In the genomic region with DNA sequence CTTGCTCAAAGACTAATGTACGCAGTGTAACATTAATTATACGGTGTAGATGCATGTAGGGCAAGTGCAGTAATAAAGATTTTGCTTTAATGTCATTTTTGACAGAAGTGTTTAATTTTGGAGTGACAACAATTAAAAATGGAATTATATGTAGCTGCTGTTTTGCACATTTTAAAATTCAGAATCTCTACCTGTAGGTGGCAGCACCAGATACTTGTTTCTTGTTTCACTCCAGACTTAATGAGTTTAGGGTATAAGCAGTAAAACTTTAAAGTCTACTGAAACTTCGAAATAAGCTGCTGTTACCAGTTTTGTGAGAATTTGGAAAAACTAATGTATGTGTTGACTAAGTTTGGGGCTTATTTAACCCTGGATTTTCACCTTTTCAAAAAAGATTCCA, we compare ENCODE assay signal across 8 cellular contexts.
A peak's percentile ranks its signal among the peaks of the same experiment; 100 is the strongest.
DNase-seq lines count a peak whose midpoint lies in the region; ATAC-seq and TF ChIP-seq lines count a peak whose summit lies in the region.

No MANE protein-coding gene starts in this region.

- H3K4me1 ChIP-seq in DND-41 (ENCODE audit: insufficient read depth, low read length) (no peaks in the 10 kb centered on the region), HCT116 (ENCODE audit: control insufficient read depth in 1 of 2, insufficient read depth in 2 of 2, low read length in 2 of 2) (no peaks in the 10 kb centered on the region)

- peaks cover 15% of the 10 kb centered on the region for H3K4me1 Mint-ChIP-seq in type B pancreatic cell (ENCODE audit: unreplicated experiment)

- H3K36me3 Mint-ChIP-seq in type B pancreatic cell, result peaks cover 13% of the 10 kb centered on the region

- H3K4me3 Mint-ChIP-seq in type B pancreatic cell, result no peak overlapping the region

- TF ChIP-seq RAD21 in HCT116 (IDR thresholded peaks at IDR 0.05; ENCODE audit: low read depth), result peak; percentile 44

- H4K20me1 ChIP-seq in DND-41 (ENCODE audit: insufficient read depth, low read length) (peaks cover 7% of the 10 kb centered on the region; the same call in 1 of the 2 replicates), HCT116 (ENCODE audit: insufficient read depth) (no peaks in the 10 kb centered on the region)

- H3K9me3 ChIP-seq in DND-41 (ENCODE audit: insufficient read depth, low read length, severe bottlenecking) (no peaks in the 10 kb centered on the region), HCT116 (ENCODE audit: control insufficient read depth in 1 of 2, insufficient read depth in 1 of 2, low read depth in 1 of 2, low read length in 2 of 2) (no peaks in the 10 kb centered on the region)

- H3K36me3 ChIP-seq in DND-41 (ENCODE audit: insufficient read depth, low read length) (peaks cover 53% of the 10 kb centered on the region), HCT116 (ENCODE audit: control insufficient read depth in 1 of 2, insufficient read depth in 2 of 2, low read length in 2 of 2) (0 out of 4 replicates have a peak, but pooled peaks cover 0 to 5% of the 10 kb centered on the region in 2 experiments)

- intact Hi-C loops in HCT116 (cut with micrococcal nuclease), result loop anchor here (2.0 kb wide), 2 partner anchors 182 to 306 kb away; no protein-coding TSS in a partner anchor

- TF ChIP-seq CTCF in DND-41 (IDR thresholded peaks at IDR 0.05; ENCODE audit: borderline replicate concordance, extremely low read depth, low read length, poor library complexity, severe bottlenecking) (peak; percentile 56), HCT116 (IDR thresholded peaks at IDR 0.05 in 2 of 3, conservative IDR thresholded peaks at IDR 0.05 in 1 of 3; ENCODE audit: borderline replicate concordance in 1 of 3, insufficient read depth in 1 of 3, low read depth in 2 of 3, low read length in 2 of 3) (peak; percentile 23 to 53 (median 29); a peak in 3 of 6 replicates), type B pancreatic cell (conservative IDR thresholded peaks at IDR 0.05) (peak; percentile 87)

- peak; percentile 58; the same call in 1 of the 3 replicates for ATAC-seq in DND-41 (ENCODE audit: insufficient read depth, low read depth)
- no peak for ATAC-seq in HCT116
- no peak for ATAC-seq in GM18519 (IDR thresholded peaks at IDR 0.05; ENCODE audit: low FRiP score, unreplicated experiment)

- RAD21 ChIA-PET in HCT116 (lab: Charles Lee; ENCODE audit: low non-redundant PET in 1 of 2, low total read pairs in 2 of 2, uncharacterized antibody in 2 of 2, unreplicated experiment in 2 of 2), result no interaction called here

- H3K27me3 ChIP-seq in DND-41 (ENCODE audit: insufficient read depth, low read length, poor library complexity), result no peaks in the 10 kb centered on the region
- no peaks in the 10 kb centered on the region for H3K27me3 ChIP-seq in HCT116 (ENCODE audit: insufficient read depth, low read length)

- H3K9me2 ChIP-seq in HCT116 (ENCODE audit: insufficient read depth), result no peaks in the 10 kb centered on the region

- BruUV-seq in HCT116 (replicated peaks; lab: Mats Ljungman, UMichigan), result no TSS peak

- H3K27me3 Mint-ChIP-seq in type B pancreatic cell, result no peaks in the 10 kb centered on the region

- POLR2A ChIA-PET in HCT116 (lab: Charles Lee), result no interaction called here

- DNase-seq in DND-41, result peak; percentile 7
- no peak for DNase-seq in HCT116 (ENCODE audit: low read depth, low spot score)
- DNase-seq in SW480 (ENCODE audit: low spot score), result peak; percentile 8
- peak; percentile 5 for DNase-seq in glomerular endothelial cell (ENCODE audit: extremely low read depth, low read depth, low spot score)
- no peak for DNase-seq in type B pancreatic cell (ENCODE audit: extremely low spot score, unreplicated experiment)
- no peak for DNase-seq in NCI-H526 treated with DMSO at 0.1 percent for 48 hours (lab: John Stamatoyannopoulos, UW)
- DNase-seq in DMS79 (lab: John Stamatoyannopoulos, UW), result no peak

- no peak overlapping the region for H2AFZ ChIP-seq in DND-41 (ENCODE audit: low read depth, low read length)
- H2AFZ ChIP-seq in HCT116 (ENCODE audit: low read depth, low read length, poor library complexity, severe bottlenecking), result no peak overlapping the region

- H3K4me3 ChIP-seq in DND-41 (ENCODE audit: low read depth in 1 of 2, low read length in 2 of 2), result no peak overlapping the region
- no peak overlapping the region for H3K4me3 ChIP-seq in HCT116 (replicated peaks in 1 of 2; ENCODE audit: low read depth in 1 of 2, low read length in 2 of 2)

- no peak overlapping the region for H3K4me2 ChIP-seq in DND-41 (ENCODE audit: insufficient read depth, low read length)
- H3K4me2 ChIP-seq in HCT116 (ENCODE audit: low read length), result no peak overlapping the region

- peaks cover 6% of the 10 kb centered on the region; the same call in 1 of the 2 replicates for H3K79me2 ChIP-seq in DND-41 (ENCODE audit: insufficient read depth, low read length)
- H3K79me2 ChIP-seq in HCT116 (ENCODE audit: insufficient read depth, low read length), result peaks cover 8% of the 10 kb centered on the region

- no peak overlapping the region for H3K27ac Mint-ChIP-seq in type B pancreatic cell

- no peak overlapping the region for H3K9ac ChIP-seq in DND-41 (ENCODE audit: low read depth, low read length)
- no peak overlapping the region for H3K9ac ChIP-seq in HCT116 (ENCODE audit: low read length)

- TF ChIP-seq POLR2A in HCT116 (IDR thresholded peaks at IDR 0.05; ENCODE audit: borderline replicate concordance, extremely low read depth, insufficient read depth, insufficient read length), result no peak

- H3K9me3 Mint-ChIP-seq in type B pancreatic cell, result no peaks in the 10 kb centered on the region

- H3K27ac ChIP-seq in DND-41 (ENCODE audit: low read length) (no peak overlapping the region), HCT116 (ENCODE audit: low read depth, low read length) (no peak overlapping the region)

- CTCF ChIA-PET in HCT116 (lab: Charles Lee), result interaction anchor here (0.6 to 1.8 kb wide), 10 partner anchors 9 to 306 kb away, joined by 3 to 15 read pairs (median 5); no protein-coding TSS in a partner anchor

TF ChIP-seq in HCT116, 20 proteins besides CTCF, POLR2A, EP300 and RAD21:
- TF ChIP-seq CEBPB (IDR thresholded peaks at IDR 0.05; ENCODE audit: low read depth) (no peak), SP1 (IDR thresholded peaks at IDR 0.05; ENCODE audit: low read depth) (no peak), EZH2 (IDR thresholded peaks at IDR 0.05) (no peak), SRF (IDR thresholded peaks at IDR 0.05; ENCODE audit: low read depth) (no peak), YY1 (IDR thresholded peaks at IDR 0.05; ENCODE audit: extremely low read depth, insufficient replicate concordance, low read depth, low read length) (no peak), POLR2AphosphoS5 (IDR thresholded peaks at IDR 0.05; ENCODE audit: low read depth, low read length) (no peak)
- TF ChIP-seq, protein P1, sequence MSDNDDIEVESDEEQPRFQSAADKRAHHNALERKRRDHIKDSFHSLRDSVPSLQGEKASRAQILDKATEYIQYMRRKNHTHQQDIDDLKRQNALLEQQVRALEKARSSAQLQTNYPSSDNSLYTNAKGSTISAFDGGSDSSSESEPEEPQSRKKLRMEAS (IDR thresholded peaks at IDR 0.05), result no peak
TF ChIP-seq in HCT116: peak in this region for 0.

Comparison
In these comparisons a context has a peak if more than half of its experiments do, and no peak if none do; other contexts are left out.
1. DNase-seq: peak in DND-41 (single experiment), SW480 (single experiment) and glomerular endothelial cell (single experiment); none in HCT116 (single experiment), type B pancreatic cell (single experiment), NCI-H526 treated with DMSO at 0.1 percent for 48 hours (single experiment) and DMS79 (single experiment).
2. CTCF ChIP-seq: peak in every context shown above with its lines; median percentile 87 in type B pancreatic cell; 56 in DND-41; 29 in HCT116.